In the genomic region with DNA sequence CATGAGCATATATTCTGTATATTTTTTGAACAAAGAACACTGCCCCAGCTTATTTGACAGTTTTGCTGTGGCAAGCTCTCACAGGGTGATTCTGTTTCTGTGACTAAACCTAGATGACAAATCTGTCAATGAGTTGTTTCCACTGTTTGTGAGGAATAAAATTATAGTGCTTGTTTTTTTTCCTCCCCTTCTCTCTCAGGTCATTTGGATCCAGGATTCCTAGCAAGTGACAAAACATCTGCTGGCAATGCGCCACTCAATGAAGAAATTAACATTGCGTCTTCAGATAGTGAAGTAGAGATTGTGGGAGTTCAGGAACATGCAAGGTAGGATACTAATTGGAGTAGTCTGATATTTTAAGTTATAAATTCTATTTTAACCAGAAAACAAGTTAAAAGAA, we compare ENCODE assay signal across 16 cellular contexts.
DNase-seq lines count a peak whose midpoint lies in the region; ATAC-seq, FAIRE-seq and TF ChIP-seq lines count a peak whose summit lies in the region.
"Had no signal": no experiment of that assay in that cellular context is flagged by ENCODE, and none has a peak within 500 bp of the region (broad histone marks: within the 10 kb centered on the region; RNA-seq: fewer than 3 reads in every experiment).

No MANE protein-coding gene starts in this region.

- no peaks in the 10 kb centered on the region for H3K27me3 Mint-ChIP-seq in effector memory CD8-positive, alpha-beta T cell
- H3K27me3 Mint-ChIP-seq in natural killer cell treated with Interleukin-12 subunit alpha and Interleukin-12 subunit beta and Interleukin-15 and Interleukin-18, amount 100 ng/mL, for 72 hours = no peaks in the 10 kb centered on the region
- H3K27me3 Mint-ChIP-seq in glutamatergic neuron (ENCODE audit: unreplicated experiment) = no peaks in the 10 kb centered on the region

- peak overlapping the region; percentile 6 to 38 for H3K27ac Mint-ChIP-seq in effector memory CD8-positive, alpha-beta T cell
- peak overlapping the region; percentile 48 to 70 for H3K27ac Mint-ChIP-seq in natural killer cell treated with Interleukin-12 subunit alpha and Interleukin-12 subunit beta and Interleukin-15 and Interleukin-18, amount 100 ng/mL, for 72 hours
- H3K27ac Mint-ChIP-seq in glutamatergic neuron (ENCODE audit: unreplicated experiment) = no peak overlapping the region

- H3K9me3 Mint-ChIP-seq in effector memory CD8-positive, alpha-beta T cell = no peaks in the 10 kb centered on the region
- no peaks in the 10 kb centered on the region for H3K9me3 Mint-ChIP-seq in natural killer cell treated with Interleukin-12 subunit alpha and Interleukin-12 subunit beta and Interleukin-15 and Interleukin-18, amount 100 ng/mL, for 72 hours
- peaks cover 2% of the 10 kb centered on the region for H3K9me3 Mint-ChIP-seq in glutamatergic neuron (ENCODE audit: unreplicated experiment)
- H3K9me3 Mint-ChIP-seq: H9 had no signal

- ATAC-seq in effector memory CD8-positive, alpha-beta T cell (replicated peaks) = no peak
- no peak for ATAC-seq in natural killer cell treated with Interleukin-12 subunit alpha and Interleukin-12 subunit beta and Interleukin-15 and Interleukin-18, amount 100 ng/mL, for 72 hours
- ATAC-seq: body of pancreas, left lung had no signal

- DNase-seq in D721Med (ENCODE audit: insufficient read length, low spot score) = no peak
- DNase-seq in M059J (ENCODE audit: low read depth) = peak; percentile 89
- DNase-seq in effector memory CD8-positive, alpha-beta T cell = no peak
- no peak for DNase-seq in natural killer cell treated with Interleukin-12 subunit alpha and Interleukin-12 subunit beta and Interleukin-15 and Interleukin-18, amount 100 ng/mL, for 72 hours (ENCODE audit: low spot score)
- DNase-seq in NCI-H524 treated with DMSO at 0.1 percent for 48 hours (lab: John Stamatoyannopoulos, UW) = no peak
- DNase-seq in KG1 (lab: John Stamatoyannopoulos, UW) = no peak
- DNase-seq in glutamatergic neuron = no peak
- no peak for DNase-seq in NCI-H446 (lab: John Stamatoyannopoulos, UW)
- DNase-seq: activated CD8-positive, alpha-beta memory T cell treated with anti-CD3 and anti-CD28 coated beads for 24 hours; body of pancreas; COR-L47; foreskin melanocyte; H9; left lung; NCI-H1694; stimulated activated naive CD4-positive, alpha-beta T cell had no signal

- TF ChIP-seq CTCF in D721Med (IDR thresholded peaks at IDR 0.05; ENCODE audit: insufficient read depth, missing control alignments) (no peak), glutamatergic neuron (IDR thresholded peaks at IDR 0.05; ENCODE audit: partially characterized antibody, unreplicated experiment) (no peak)

- H3K36me3 Mint-ChIP-seq in effector memory CD8-positive, alpha-beta T cell (ENCODE audit: insufficient read depth) = peaks cover 30% of the 10 kb centered on the region
- peaks cover 10% of the 10 kb centered on the region for H3K36me3 Mint-ChIP-seq in natural killer cell treated with Interleukin-12 subunit alpha and Interleukin-12 subunit beta and Interleukin-15 and Interleukin-18, amount 100 ng/mL, for 72 hours
- H3K36me3 Mint-ChIP-seq in glutamatergic neuron (ENCODE audit: unreplicated experiment) = no peaks in the 10 kb centered on the region

- H3K4me1 Mint-ChIP-seq in effector memory CD8-positive, alpha-beta T cell (ENCODE audit: low read depth in 2 of 2) = peaks cover 20 to 38% of the 10 kb centered on the region in 2 donors
- peaks cover 32 to 37% of the 10 kb centered on the region in 2 donors for H3K4me1 Mint-ChIP-seq in natural killer cell treated with Interleukin-12 subunit alpha and Interleukin-12 subunit beta and Interleukin-15 and Interleukin-18, amount 100 ng/mL, for 72 hours (ENCODE audit: low read depth in 2 of 2)
- peaks cover 7% of the 10 kb centered on the region for H3K4me1 Mint-ChIP-seq in glutamatergic neuron (ENCODE audit: low read depth, unreplicated experiment)

- FAIRE-seq in D721Med (lab: Jason Lieb, UNC) = peak; percentile 44

- no peak overlapping the region for H3K4me3 Mint-ChIP-seq in effector memory CD8-positive, alpha-beta T cell
- no peak overlapping the region for H3K4me3 Mint-ChIP-seq in natural killer cell treated with Interleukin-12 subunit alpha and Interleukin-12 subunit beta and Interleukin-15 and Interleukin-18, amount 100 ng/mL, for 72 hours
- H3K4me3 Mint-ChIP-seq in glutamatergic neuron (ENCODE audit: unreplicated experiment) = no peak overlapping the region
- H3K4me3 Mint-ChIP-seq: H9 had no signal
